ENCODE assay signal across 10 cellular contexts in genomic region chr18:43267818-43268217, GRCh38. TPM values are rescaled to one million over a fixed set of nuclear protein-coding genes. Genes with fewer than 3 reads are reported as not detected.
"Had no signal": no experiment of that assay in that cellular context is flagged by ENCODE, and none has a peak within 500 bp of the region (broad histone marks: within the 10 kb centered on the region; RNA-seq: fewer than 3 reads in every experiment).

No MANE protein-coding gene starts in this region.

- H3K36me3 Mint-ChIP-seq: IgD-negative memory B cell had no signal

- H3K27ac Mint-ChIP-seq: GM23338, H9, IgD-negative memory B cell had no signal

- H2AFZ ChIP-seq: GM23338 had no signal

- H3K9ac ChIP-seq: KMS-11 had no signal

- H3K27ac ChIP-seq: KMS-11 had no signal

- ATAC-seq: GM23338 had no signal

- DNase-seq: H9, HCEC 1CT, KBM-7 had no signal

- H3K4me3 Mint-ChIP-seq: GM23338, H9, IgD-negative memory B cell had no signal

- FAIRE-seq: H1, H54, HTR-8/SVneo had no signal

- H3K4me2 ChIP-seq: GM23338, KMS-11 had no signal

- H3K4me1 Mint-ChIP-seq: IgD-negative memory B cell had no signal

- H3K4me3 ChIP-seq: GM23338 had no signal

RNA-seq across cellular contexts. Expression of gene SYT4, which starts 9.5 kb away (rescaled TPM):
- total RNA-seq: HT-29 had no signal
- polyA plus RNA-seq: IgD-negative memory B cell had no signal
